9 cellular contexts compared by ENCODE assay signal in genomic region chr2:128472789-128473174, GRCh38.
DNase-seq lines count a peak whose midpoint lies in the region; ATAC-seq, FAIRE-seq and TF ChIP-seq lines count a peak whose summit lies in the region.
"Had no signal": no experiment of that assay in that cellular context is flagged by ENCODE, and none has a peak within 500 bp of the region (broad histone marks: within the 10 kb centered on the region; RNA-seq: fewer than 3 reads in every experiment).

No MANE protein-coding gene starts in this region.

- H3K9me3 ChIP-seq in GM12878 (replicated peaks; ENCODE audit: control insufficient read depth, insufficient read depth, low read length), result peaks cover 13% of the 10 kb centered on the region; the same call in 2 of the 3 replicates

- SMC1A ChIA-PET in GM12878 (lab: Charles Lee; ENCODE audit: uncharacterized antibody, unreplicated experiment), result no interaction called here

- no peak for FAIRE-seq in GM12878 (lab: Jason Lieb, UNC)
- no peak for FAIRE-seq in HTR-8/SVneo (lab: Jason Lieb, UNC)
- FAIRE-seq: H1 had no signal

- peaks cover 8% of the 10 kb centered on the region for H3K36me3 Mint-ChIP-seq in progenitor cell of endocrine pancreas (ENCODE audit: insufficient read depth)

- 0% methylated on average over 4 of the region's 5 CpGs for WGBS in GM12878 (ENCODE audit: insufficient coverage, insufficient replicate concordance, low lambda C conversion rate, missing lambda C conversion rate)

- H3K4me3 ChIP-seq in GM12878, result no peak overlapping the region

- no peaks in the 10 kb centered on the region for H4K20me1 ChIP-seq in GM12878 (ENCODE audit: control insufficient read depth, insufficient read depth)

- no TSS peak for BruUV-seq in GM12878 (replicated peaks; lab: Mats Ljungman, UMichigan)

- intact Hi-C loops in GM12878 (cut with micrococcal nuclease; ENCODE audit: unreplicated experiment), result no loop called here

- no peak for TF ChIP-seq POLR2A in GM12878 (IDR thresholded peaks at IDR 0.05; ENCODE audit: low read depth, low read length)

- DNase-seq in GM12878 (ENCODE audit: low read depth, low spot score) (no peak), progenitor cell of endocrine pancreas (ENCODE audit: low spot score, unreplicated experiment) (no peak), NCI-H2081 treated with DMSO at 0.1 percent for 48 hours (lab: John Stamatoyannopoulos, UW) (no peak), HTR-8/SVneo (ENCODE audit: insufficient read length, low spot score) (no peak), NCI-H2107 treated with DMSO at 0.1 percent for 48 hours (lab: John Stamatoyannopoulos, UW; ENCODE audit: unreplicated experiment) (no peak)

- TF ChIP-seq CTCF in GM12878 (IDR thresholded peaks at IDR 0.05 in 2 of 3, conservative IDR thresholded peaks at IDR 0.05 in 1 of 3; ENCODE audit: control insufficient read depth in 2 of 3, extremely low read depth in 1 of 3, insufficient read depth in 1 of 3, low read depth in 3 of 3, low read length in 3 of 3) (no peak), progenitor cell of endocrine pancreas (IDR thresholded peaks at IDR 0.05; ENCODE audit: unreplicated experiment) (no peak)

- POLR2A ChIA-PET in GM12878 (lab: Charles Lee), result no interaction called here

- H2AFZ ChIP-seq in GM12878 (ENCODE audit: control insufficient read depth, low read depth, low read length), result no peak overlapping the region; the same call in 1 of the 2 replicates

- H3K4me1 Mint-ChIP-seq in progenitor cell of endocrine pancreas (ENCODE audit: low read depth), result peaks cover 16% of the 10 kb centered on the region

- TF ChIP-seq EP300 in GM12878 (IDR thresholded peaks at IDR 0.05; ENCODE audit: borderline replicate concordance in 1 of 2, control insufficient read depth in 1 of 2, low read depth in 2 of 2, low read length in 2 of 2), result no peak

- in situ Hi-C loops in GM12878 (cut with MboI), result no loop called here

- no peak overlapping the region for H3K27ac ChIP-seq in GM12878 (ENCODE audit: control insufficient read depth, insufficient read depth)

- RAD21 ChIA-PET in GM12878 (lab: Charles Lee; ENCODE audit: unreplicated experiment), result no interaction called here

- H3K79me2 ChIP-seq in GM12878 (ENCODE audit: control insufficient read depth, insufficient read depth, low read length), result no peaks in the 10 kb centered on the region

- H3K9ac ChIP-seq in GM12878 (ENCODE audit: control insufficient read depth, insufficient read depth, low read length), result no peak overlapping the region

- peaks cover 18% of the 10 kb centered on the region for H3K27me3 Mint-ChIP-seq in progenitor cell of endocrine pancreas

- no peaks in the 10 kb centered on the region for H3K27me3 ChIP-seq in GM12878 (replicated peaks in 1 of 2; ENCODE audit: control insufficient read depth in 2 of 2, insufficient read depth in 2 of 2, low read length in 1 of 2)

- ATAC-seq in GM18870 (IDR thresholded peaks at IDR 0.05; ENCODE audit: unreplicated experiment) (peak; percentile 22), HG02981 (IDR thresholded peaks at IDR 0.05; ENCODE audit: unreplicated experiment) (peak; percentile 30), GM12878 (peak; percentile 52), GM18520 (IDR thresholded peaks at IDR 0.05; ENCODE audit: unreplicated experiment) (no peak)

- peaks cover 7% of the 10 kb centered on the region for H3K4me1 ChIP-seq in GM12878 (ENCODE audit: control insufficient read depth, insufficient read depth, low read length)

- peaks cover 13% of the 10 kb centered on the region for H3K9me3 Mint-ChIP-seq in progenitor cell of endocrine pancreas (ENCODE audit: low read depth)

- CTCF ChIA-PET in GM12878 (lab: Yijun Ruan, JAX), result no interaction called here

- H3K4me2 ChIP-seq in GM12878 (ENCODE audit: control insufficient read depth, insufficient read depth), result no peak overlapping the region; the same call in 1 of the 2 replicates

- H3K4me3 Mint-ChIP-seq in progenitor cell of endocrine pancreas (ENCODE audit: low read depth), result no peak overlapping the region

- no peak for TF ChIP-seq RAD21 in GM12878 (IDR thresholded peaks at IDR 0.05; ENCODE audit: insufficient read depth, low read depth, low read length)

- no peaks in the 10 kb centered on the region for H3K36me3 ChIP-seq in GM12878 (ENCODE audit: control insufficient read depth in 2 of 2, insufficient read depth in 2 of 2, low read length in 1 of 2)

- H3K27ac Mint-ChIP-seq in progenitor cell of endocrine pancreas, result peak overlapping the region; percentile 37

TF ChIP-seq in GM12878, 131 proteins besides CTCF, POLR2A, EP300 and RAD21:
- TF ChIP-seq SPI1 (IDR thresholded peaks at IDR 0.05; ENCODE audit: borderline replicate concordance, insufficient read depth, low read depth, low read length), result no peak
- no peak for TF ChIP-seq LARP7 (IDR thresholded peaks at IDR 0.05)
- TF ChIP-seq PAX8 (IDR thresholded peaks at IDR 0.05), result no peak
- TF ChIP-seq ZNF687 (IDR thresholded peaks at IDR 0.05), result no peak
- no peak for TF ChIP-seq ZBTB4 (CRISPR knock-in tag; IDR thresholded peaks at IDR 0.05)
- no peak for TF ChIP-seq EZH2 (IDR thresholded peaks at IDR 0.05; ENCODE audit: borderline replicate concordance, control insufficient read depth, low read depth, low read length)
- no peak for TF ChIP-seq SMC3 (IDR thresholded peaks at IDR 0.05; ENCODE audit: borderline replicate concordance, low read length)
